Comparison of ENCODE assay signal across 8 cellular contexts in the genomic region with DNA sequence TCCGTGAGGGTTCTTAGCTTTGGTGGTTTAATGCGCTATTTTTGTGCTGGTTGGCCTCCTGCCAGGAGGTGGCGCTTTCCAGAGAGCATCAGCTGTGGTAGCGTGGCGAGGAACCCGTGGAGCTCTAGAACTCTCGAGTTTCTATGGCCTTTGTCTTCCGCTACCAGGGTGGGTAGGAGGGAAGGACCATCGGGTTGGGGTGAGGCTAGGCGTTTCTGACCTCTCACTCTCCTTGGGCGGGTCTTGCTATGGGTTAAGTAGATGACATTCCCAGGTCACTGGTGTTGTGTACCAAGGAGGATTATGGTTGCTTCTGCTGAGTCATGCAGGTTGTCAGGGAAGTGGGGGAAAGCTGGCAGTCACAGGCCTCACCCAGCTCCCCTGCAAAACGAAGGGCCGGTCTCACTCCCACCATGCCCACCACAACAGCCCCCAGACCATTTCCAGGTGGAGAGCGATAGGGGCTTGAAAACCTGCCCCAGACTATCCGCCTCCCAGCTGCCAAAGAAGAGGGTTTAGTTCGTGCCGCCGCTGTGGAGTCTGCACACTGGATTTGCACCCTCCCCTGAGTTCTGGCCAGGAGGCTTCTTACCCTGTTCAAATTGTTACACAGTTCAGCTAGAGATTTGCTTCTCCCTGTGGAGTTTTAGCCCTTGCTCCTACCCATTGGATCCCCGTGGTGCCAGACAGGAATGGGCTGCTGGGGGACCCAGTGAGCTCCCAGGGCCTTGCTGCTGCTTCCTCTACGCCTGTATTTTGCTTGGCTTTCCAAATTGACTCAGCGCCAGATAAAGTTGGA. TPM values are rescaled to one million over a fixed set of nuclear protein-coding genes. Genes with fewer than 3 reads are reported as not detected.
DNase-seq lines count a peak whose midpoint lies in the region; ATAC-seq lines count a peak whose summit lies in the region.

No MANE protein-coding gene starts in this region.

- H3K4me3 Mint-ChIP-seq in activated T-helper 2 cell treated with anti-CD3 and anti-CD28 coated beads, Interferon-gamma antibody, Interleukin-2, Interleukin-4, amounts not matched to agents 10 μg/mL and 5 μg/mL and 100 μg/mL, durations not matched to agents 14 hours and 24 hours and 36 hours (ENCODE audit: low read depth): peak overlapping the region; percentile 62

- H3K27ac Mint-ChIP-seq in activated T-helper 2 cell treated with anti-CD3 and anti-CD28 coated beads, Interferon-gamma antibody, Interleukin-2, Interleukin-4, amounts not matched to agents 10 μg/mL and 5 μg/mL and 100 μg/mL, durations not matched to agents 14 hours and 24 hours and 36 hours: peak overlapping the region; percentile 19

- no peak for ATAC-seq in HG03342 (IDR thresholded peaks at IDR 0.05; ENCODE audit: unreplicated experiment)
- no peak for ATAC-seq in GM18907 (IDR thresholded peaks at IDR 0.05; ENCODE audit: unreplicated experiment)

- no peaks in the 10 kb centered on the region for H3K27me3 Mint-ChIP-seq in activated T-helper 2 cell treated with anti-CD3 and anti-CD28 coated beads, Interferon-gamma antibody, Interleukin-2, Interleukin-4, amounts not matched to agents 10 μg/mL and 5 μg/mL and 100 μg/mL, durations not matched to agents 14 hours and 24 hours and 36 hours (ENCODE audit: low read depth)

- intact Hi-C loops in activated T-helper 2 cell treated with anti-CD3 and anti-CD28 coated beads, Interferon-gamma antibody, Interleukin-2, Interleukin-4, amounts not matched to agents 10 μg/mL and 5 μg/mL and 100 μg/mL, durations not matched to agents 14 hours and 24 hours and 36 hours (cut with micrococcal nuclease): no loop called here

- peak; percentile 8 to 41 (median 15) for DNase-seq in stimulated activated naive CD4-positive, alpha-beta T cell (lab: John Stamatoyannopoulos, UW)
- no peak for DNase-seq in stimulated activated naive CD4-positive, alpha-beta T cell treated with Interleukin-2 at 50 U/mL for 16 hours (lab: John Stamatoyannopoulos, UW)
- peak; percentile 23 for DNase-seq in activated T-helper 2 cell treated with anti-CD3 and anti-CD28 coated beads, Interferon-gamma antibody, Interleukin-2, Interleukin-4, amounts not matched to agents 10 μg/mL and 5 μg/mL and 100 μg/mL, durations not matched to agents 14 hours and 24 hours and 36 hours (ENCODE audit: low spot score)
- DNase-seq in left kidney (ENCODE audit: low read depth, low spot score) (peak; percentile 29), cerebellar nuclear complex (lab: John Stamatoyannopoulos, UW) (no peak), NCI-H2107 (lab: John Stamatoyannopoulos, UW) (no peak)

- no peaks in the 10 kb centered on the region for H3K9me3 Mint-ChIP-seq in activated T-helper 2 cell treated with anti-CD3 and anti-CD28 coated beads, Interferon-gamma antibody, Interleukin-2, Interleukin-4, amounts not matched to agents 10 μg/mL and 5 μg/mL and 100 μg/mL, durations not matched to agents 14 hours and 24 hours and 36 hours

- peaks cover 10% of the 10 kb centered on the region for H3K4me1 Mint-ChIP-seq in activated T-helper 2 cell treated with anti-CD3 and anti-CD28 coated beads, Interferon-gamma antibody, Interleukin-2, Interleukin-4, amounts not matched to agents 10 μg/mL and 5 μg/mL and 100 μg/mL, durations not matched to agents 14 hours and 24 hours and 36 hours (ENCODE audit: low read depth)

- H3K36me3 Mint-ChIP-seq in activated T-helper 2 cell treated with anti-CD3 and anti-CD28 coated beads, Interferon-gamma antibody, Interleukin-2, Interleukin-4, amounts not matched to agents 10 μg/mL and 5 μg/mL and 100 μg/mL, durations not matched to agents 14 hours and 24 hours and 36 hours (ENCODE audit: low read depth): no peaks in the 10 kb centered on the region

RNA-seq across cellular contexts. Expression of gene RNFT2, which starts 21.9 kb away (rescaled TPM):
- total RNA-seq in activated T-helper 2 cell treated with anti-CD3 and anti-CD28 coated beads, Interferon-gamma antibody, Interleukin-2, Interleukin-4, amounts not matched to agents 10 μg/mL and 5 μg/mL and 100 μg/mL, durations not matched to agents 14 hours and 24 hours and 36 hours: 11.0 and 14.4 TPM in 2 replicates

RNA-seq across cellular contexts. Expression of gene SPRING1, which starts 22.1 kb away (rescaled TPM):
- total RNA-seq in activated T-helper 2 cell treated with anti-CD3 and anti-CD28 coated beads, Interferon-gamma antibody, Interleukin-2, Interleukin-4, amounts not matched to agents 10 μg/mL and 5 μg/mL and 100 μg/mL, durations not matched to agents 14 hours and 24 hours and 36 hours: 32.4 and 36.1 TPM in 2 replicates

Comparison
In these comparisons a context has a peak if more than half of its experiments do, and no peak if none do; other contexts are left out.
1. DNase-seq: peak in stimulated activated naive CD4-positive, alpha-beta T cell (6 of 6), activated T-helper 2 cell treated with anti-CD3 and anti-CD28 coated beads, Interferon-gamma antibody, Interleukin-2, Interleukin-4, amounts not matched to agents 10 μg/mL and 5 μg/mL and 100 μg/mL, durations not matched to agents 14 hours and 24 hours and 36 hours (single experiment) and left kidney (single experiment); none in stimulated activated naive CD4-positive, alpha-beta T cell treated with Interleukin-2 at 50 U/mL for 16 hours (single experiment), cerebellar nuclear complex (0 of 2) and NCI-H2107 (single experiment).